In genomic region chr6:13810688-13811446, GRCh38 we compare ENCODE assay signal across 1 cellular context.
TF ChIP-seq lines count a peak whose summit lies in the region.

No MANE protein-coding gene starts in this region.

TF ChIP-seq in WTC11, 78 proteins besides CTCF, POLR2A, EP300 and RAD21 (continued from another document):
- no peak for TF ChIP-seq STAT6 (CRISPR knock-in tag; conservative IDR thresholded peaks at IDR 0.05; ENCODE audit: low read depth)
- no peak for TF ChIP-seq TEAD1 (CRISPR knock-in tag; IDR thresholded peaks at IDR 0.05)
- TF ChIP-seq TEAD4 (CRISPR knock-in tag; IDR thresholded peaks at IDR 0.05): no peak
- TF ChIP-seq SP1 (CRISPR knock-in tag; conservative IDR thresholded peaks at IDR 0.05): no peak
- TF ChIP-seq RORB (CRISPR knock-in tag; IDR thresholded peaks at IDR 0.05): no peak
- TF ChIP-seq USF2 (CRISPR knock-in tag; IDR thresholded peaks at IDR 0.05): no peak
- TF ChIP-seq FOXP4 (CRISPR knock-in tag; IDR thresholded peaks at IDR 0.05): no peak
- no peak for TF ChIP-seq ZMAT4 (CRISPR knock-in tag; IDR thresholded peaks at IDR 0.05)
